12 cellular contexts compared by ENCODE assay signal in the genomic region with DNA sequence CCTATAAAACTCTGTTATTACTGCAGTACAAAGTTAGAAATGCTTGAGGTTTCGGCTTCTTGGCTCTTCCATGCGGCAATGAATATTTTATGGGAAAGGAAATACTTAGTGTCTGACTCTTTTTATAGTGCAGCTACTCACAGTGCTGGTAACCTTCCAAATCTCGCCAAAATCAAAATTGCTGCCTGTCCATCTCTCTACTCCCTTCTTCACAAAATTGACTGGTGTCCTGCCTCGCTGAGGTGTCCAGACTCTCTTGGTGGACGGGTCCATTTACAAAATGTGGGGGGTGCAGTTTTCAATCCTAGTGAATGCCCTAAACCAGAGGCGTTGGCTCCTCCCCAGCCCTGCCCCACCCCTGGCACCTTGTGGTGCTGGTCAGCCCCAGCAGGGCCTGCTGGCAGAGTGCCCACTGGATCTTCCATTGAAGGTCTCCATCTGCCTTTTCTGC.
DNase-seq lines count a peak whose midpoint lies in the region; ATAC-seq and TF ChIP-seq lines count a peak whose summit lies in the region.
"Had no signal": no experiment of that assay in that cellular context is flagged by ENCODE, and none has a peak within 500 bp of the region (broad histone marks: within the 10 kb centered on the region; RNA-seq: fewer than 3 reads in every experiment).

No MANE protein-coding gene starts in this region.

- in situ Hi-C loops in ACHN (cut with HindIII; ENCODE audit: low pct_ligation_motif_present, low pct_unique_long_range_greater_than_20kb, low sequenced_read_pairs), result no loop called here

- TF ChIP-seq CTCF in lower lobe of right lung (IDR thresholded peaks at IDR 0.05), result no peak
- TF ChIP-seq CTCF in tibial artery (IDR thresholded peaks at IDR 0.05), result no peak

- H3K4me1 ChIP-seq in lower lobe of right lung (peaks cover 100% of the 10 kb centered on the region), tibial artery (peaks cover 4 to 100% (median 96%) of the 10 kb centered on the region in 4 donors)

- H3K9me3 ChIP-seq in lower lobe of right lung (no peaks in the 10 kb centered on the region), tibial artery (no peaks in the 10 kb centered on the region)

- H3K36me3 ChIP-seq in lower lobe of right lung (peaks cover 10% of the 10 kb centered on the region), tibial artery (peaks cover 14 to 33% (median 29%) of the 10 kb centered on the region in 3 donors)

- peak; percentile 71 for DNase-seq in LHCN-M2 (ENCODE audit: low read depth)
- no peak for DNase-seq in lower lobe of right lung
- peak; percentile 66 to 78 for DNase-seq in tibial artery
- no peak for DNase-seq in NCI-H1436 (lab: John Stamatoyannopoulos, UW)
- no peak for DNase-seq in activated T-cell treated with anti-CD3 and anti-CD28 coated beads, Interleukin-2, amount 50 U/mL, for 1 hour
- no peak for DNase-seq in ACHN
- DNase-seq: NCI-H2107, posterior cingulate gyrus, T-helper 17 cell had no signal

- H3K27ac ChIP-seq in cingulate gyrus (ENCODE audit: low read depth, low read length) (peak overlapping the region; percentile 10), lower lobe of right lung (peak overlapping the region; percentile 8), tibial artery (peak overlapping the region; percentile 94 to 95)

- intact Hi-C loops in lower lobe of right lung (cut with DNase I), result no loop called here
- intact Hi-C loops in tibial artery (cut with DNase I; ENCODE audit: low total_unique reads), result no loop called here

- ATAC-seq in lower lobe of right lung (no peak), GM21723 (IDR thresholded peaks at IDR 0.05; ENCODE audit: unreplicated experiment) (no peak)
- ATAC-seq: activated naive CD8-positive, alpha-beta T cell treated with anti-CD3 and anti-CD28 coated beads, Interleukin-2, amount 50 U/mL, for 24 hours; T-helper 17 cell had no signal

- H3K4me3 ChIP-seq in lower lobe of right lung, result no peak overlapping the region
- H3K4me3 ChIP-seq in tibial artery, result peak overlapping the region; percentile 19 to 29

- H3K27me3 ChIP-seq in lower lobe of right lung (ENCODE audit: low read depth), result no peaks in the 10 kb centered on the region
- no peaks in the 10 kb centered on the region for H3K27me3 ChIP-seq in tibial artery

Comparison
In these comparisons a context has a peak if more than half of its experiments do, and no peak if none do; other contexts are left out.
1. DNase-seq: peak in LHCN-M2 (single experiment) and tibial artery (2 of 2); none in lower lobe of right lung (single experiment), NCI-H1436 (single experiment), activated T-cell treated with anti-CD3 and anti-CD28 coated beads, Interleukin-2, amount 50 U/mL, for 1 hour (single experiment) and ACHN (single experiment).
2. H3K27ac ChIP-seq: peak in every context shown above with its lines; median percentile 94 in tibial artery; 10 in cingulate gyrus; 8 in lower lobe of right lung.